In genomic region chr2:184520441-184520840, GRCh38 we compare ENCODE assay signal across 25 cellular contexts.
"Had no signal": no experiment of that assay in that cellular context is flagged by ENCODE, and none has a peak within 500 bp of the region (broad histone marks: within the 10 kb centered on the region; RNA-seq: fewer than 3 reads in every experiment).

No MANE protein-coding gene starts in this region.

- H3K9me3 ChIP-seq: gastrocnemius medialis, lower lobe of right lung had no signal

- H3K36me3 ChIP-seq: esophagus squamous epithelium, gastrocnemius medialis, heart right ventricle, left lung, lower lobe of right lung had no signal

- ATAC-seq: effector memory CD8-positive, alpha-beta T cell; esophagus mucosa; gastrocnemius medialis; heart right ventricle; left cardiac atrium; left lung; left ventricle myocardium superior; lower lobe of right lung; mucosa of descending colon; naive thymus-derived CD8-positive, alpha-beta T cell had no signal

- DNase-seq: cortex of kidney; effector CD8-positive, alpha-beta T cell; effector memory CD8-positive, alpha-beta T cell; endodermal cell; erythroblast; esophagus squamous epithelium; foreskin fibroblast; foreskin melanocyte; gastrocnemius medialis; glutamatergic neuron; head of caudate nucleus; heart right ventricle; hippocampal formation; left cardiac atrium; left lung; left ventricle myocardium superior; lower lobe of right lung; mesenchymal stem cell; mucosa of descending colon; naive B cell; naive thymus-derived CD8-positive, alpha-beta T cell had no signal

- H3K4me3 ChIP-seq: esophagus squamous epithelium, gastrocnemius medialis, heart right ventricle, left lung, lower lobe of right lung, mucosa of descending colon had no signal

- H3K27me3 ChIP-seq: esophagus squamous epithelium, gastrocnemius medialis, heart right ventricle, left lung had no signal

- FAIRE-seq: endometrium, keratinocyte had no signal

- H3K27ac ChIP-seq: epithelial cell of prostate, esophagus squamous epithelium, gastrocnemius medialis, heart right ventricle, left lung, lower lobe of right lung had no signal

- H3K4me1 ChIP-seq: esophagus squamous epithelium, gastrocnemius medialis, heart right ventricle, left lung, lower lobe of right lung had no signal
